ENCODE assay signal across 3 cellular contexts in the genomic region with DNA sequence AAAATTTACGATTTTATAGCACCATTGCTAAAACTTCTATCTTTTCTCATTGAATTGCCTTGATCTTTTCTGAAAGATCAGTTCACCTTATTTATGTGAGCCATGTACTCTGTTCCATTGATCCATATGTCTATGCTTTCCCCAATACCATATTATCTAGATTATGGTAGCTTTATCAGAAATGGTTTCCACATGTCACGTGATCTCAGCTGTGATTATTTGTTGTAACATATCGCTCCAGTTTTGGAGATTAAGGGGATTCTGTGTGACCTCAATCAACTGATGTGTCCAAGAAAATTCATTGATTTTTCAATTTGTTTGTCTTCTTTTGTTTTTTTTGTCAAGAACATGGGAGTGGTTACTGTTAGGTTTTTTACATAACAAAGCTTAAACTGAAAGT.
TF ChIP-seq lines count a peak whose summit lies in the region.

No MANE protein-coding gene starts in this region.

TF ChIP-seq in HepG2, 621 proteins besides CTCF, POLR2A, EP300 and RAD21 (continues in another document):
- TF ChIP-seq ATF6 (CRISPR knock-in tag; conservative IDR thresholded peaks at IDR 0.05) (no peak), SAP130 (CRISPR knock-in tag; IDR thresholded peaks at IDR 0.05; ENCODE audit: low read depth) (no peak), ZBTB34 (CRISPR knock-in tag; IDR thresholded peaks at IDR 0.05) (no peak), RAD51 (IDR thresholded peaks at IDR 0.05; ENCODE audit: borderline replicate concordance) (peak; percentile 78), TEAD2 (CRISPR knock-in tag; IDR thresholded peaks at IDR 0.05) (no peak), ETV5 (CRISPR knock-in tag; IDR thresholded peaks at IDR 0.05; ENCODE audit: borderline replicate concordance) (no peak)
- TF ChIP-seq, protein P1, sequence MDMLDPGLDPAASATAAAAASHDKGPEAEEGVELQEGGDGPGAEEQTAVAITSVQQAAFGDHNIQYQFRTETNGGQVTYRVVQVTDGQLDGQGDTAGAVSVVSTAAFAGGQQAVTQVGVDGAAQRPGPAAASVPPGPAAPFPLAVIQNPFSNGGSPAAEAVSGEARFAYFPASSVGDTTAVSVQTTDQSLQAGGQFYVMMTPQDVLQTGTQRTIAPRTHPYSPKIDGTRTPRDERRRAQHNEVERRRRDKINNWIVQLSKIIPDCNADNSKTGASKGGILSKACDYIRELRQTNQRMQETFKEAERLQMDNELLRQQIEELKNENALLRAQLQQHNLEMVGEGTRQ (IDR thresholded peaks at IDR 0.05; ENCODE audit: low read depth, low read length) = 0 out of 2 replicates have a peak, but pooled peaks have one; percentile 53
- TF ChIP-seq, protein P1 (CRISPR knock-in tag; IDR thresholded peaks at IDR 0.05; ENCODE audit: borderline replicate concordance) = no peak
- TF ChIP-seq, protein P2, sequence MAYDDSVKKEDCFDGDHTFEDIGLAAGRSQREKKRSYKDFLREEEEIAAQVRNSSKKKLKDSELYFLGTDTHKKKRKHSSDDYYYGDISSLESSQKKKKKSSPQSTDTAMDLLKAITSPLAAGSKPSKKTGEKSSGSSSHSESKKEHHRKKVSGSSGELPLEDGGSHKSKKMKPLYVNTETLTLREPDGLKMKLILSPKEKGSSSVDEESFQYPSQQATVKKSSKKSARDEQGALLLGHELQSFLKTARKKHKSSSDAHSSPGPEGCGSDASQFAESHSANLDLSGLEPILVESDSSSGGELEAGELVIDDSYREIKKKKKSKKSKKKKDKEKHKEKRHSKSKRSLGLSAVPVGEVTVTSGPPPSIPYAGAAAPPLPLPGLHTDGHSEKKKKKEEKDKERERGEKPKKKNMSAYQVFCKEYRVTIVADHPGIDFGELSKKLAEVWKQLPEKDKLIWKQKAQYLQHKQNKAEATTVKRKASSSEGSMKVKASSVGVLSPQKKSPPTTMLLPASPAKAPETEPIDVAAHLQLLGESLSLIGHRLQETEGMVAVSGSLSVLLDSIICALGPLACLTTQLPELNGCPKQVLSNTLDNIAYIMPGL (CRISPR knock-in tag; IDR thresholded peaks at IDR 0.05; ENCODE audit: borderline replicate concordance in 1 of 2, low read depth in 1 of 2) = no peak

TF ChIP-seq in GM12878, 131 proteins besides CTCF, POLR2A, EP300 and RAD21:
- TF ChIP-seq, protein P3, sequence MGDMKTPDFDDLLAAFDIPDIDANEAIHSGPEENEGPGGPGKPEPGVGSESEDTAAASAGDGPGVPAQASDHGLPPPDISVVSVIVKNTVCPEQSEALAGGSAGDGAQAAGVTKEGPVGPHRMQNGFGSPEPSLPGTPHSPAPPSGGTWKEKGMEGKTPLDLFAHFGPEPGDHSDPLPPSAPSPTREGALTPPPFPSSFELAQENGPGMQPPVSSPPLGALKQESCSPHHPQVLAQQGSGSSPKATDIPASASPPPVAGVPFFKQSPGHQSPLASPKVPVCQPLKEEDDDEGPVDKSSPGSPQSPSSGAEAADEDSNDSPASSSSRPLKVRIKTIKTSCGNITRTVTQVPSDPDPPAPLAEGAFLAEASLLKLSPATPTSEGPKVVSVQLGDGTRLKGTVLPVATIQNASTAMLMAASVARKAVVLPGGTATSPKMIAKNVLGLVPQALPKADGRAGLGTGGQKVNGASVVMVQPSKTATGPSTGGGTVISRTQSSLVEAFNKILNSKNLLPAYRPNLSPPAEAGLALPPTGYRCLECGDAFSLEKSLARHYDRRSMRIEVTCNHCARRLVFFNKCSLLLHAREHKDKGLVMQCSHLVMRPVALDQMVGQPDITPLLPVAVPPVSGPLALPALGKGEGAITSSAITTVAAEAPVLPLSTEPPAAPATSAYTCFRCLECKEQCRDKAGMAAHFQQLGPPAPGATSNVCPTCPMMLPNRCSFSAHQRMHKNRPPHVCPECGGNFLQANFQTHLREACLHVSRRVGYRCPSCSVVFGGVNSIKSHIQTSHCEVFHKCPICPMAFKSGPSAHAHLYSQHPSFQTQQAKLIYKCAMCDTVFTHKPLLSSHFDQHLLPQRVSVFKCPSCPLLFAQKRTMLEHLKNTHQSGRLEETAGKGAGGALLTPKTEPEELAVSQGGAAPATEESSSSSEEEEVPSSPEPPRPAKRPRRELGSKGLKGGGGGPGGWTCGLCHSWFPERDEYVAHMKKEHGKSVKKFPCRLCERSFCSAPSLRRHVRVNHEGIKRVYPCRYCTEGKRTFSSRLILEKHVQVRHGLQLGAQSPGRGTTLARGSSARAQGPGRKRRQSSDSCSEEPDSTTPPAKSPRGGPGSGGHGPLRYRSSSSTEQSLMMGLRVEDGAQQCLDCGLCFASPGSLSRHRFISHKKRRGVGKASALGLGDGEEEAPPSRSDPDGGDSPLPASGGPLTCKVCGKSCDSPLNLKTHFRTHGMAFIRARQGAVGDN (IDR thresholded peaks at IDR 0.05) = no peak
- TF ChIP-seq RAD51 (IDR thresholded peaks at IDR 0.05) (peak; percentile 61; the same call in 1 of the 2 replicates), ATF7 (IDR thresholded peaks at IDR 0.05; ENCODE audit: low read depth) (no peak)
TF ChIP-seq in GM12878: peak in this region for 1.

TF ChIP-seq in K562, 482 proteins besides CTCF, POLR2A, EP300 and RAD21:
- TF ChIP-seq PTTG1 (tag; IDR thresholded peaks at IDR 0.05; ENCODE audit: low read depth) (no peak), CHD2 (IDR thresholded peaks at IDR 0.05; ENCODE audit: low read depth, low read length) (no peak)
- TF ChIP-seq, protein P4, sequence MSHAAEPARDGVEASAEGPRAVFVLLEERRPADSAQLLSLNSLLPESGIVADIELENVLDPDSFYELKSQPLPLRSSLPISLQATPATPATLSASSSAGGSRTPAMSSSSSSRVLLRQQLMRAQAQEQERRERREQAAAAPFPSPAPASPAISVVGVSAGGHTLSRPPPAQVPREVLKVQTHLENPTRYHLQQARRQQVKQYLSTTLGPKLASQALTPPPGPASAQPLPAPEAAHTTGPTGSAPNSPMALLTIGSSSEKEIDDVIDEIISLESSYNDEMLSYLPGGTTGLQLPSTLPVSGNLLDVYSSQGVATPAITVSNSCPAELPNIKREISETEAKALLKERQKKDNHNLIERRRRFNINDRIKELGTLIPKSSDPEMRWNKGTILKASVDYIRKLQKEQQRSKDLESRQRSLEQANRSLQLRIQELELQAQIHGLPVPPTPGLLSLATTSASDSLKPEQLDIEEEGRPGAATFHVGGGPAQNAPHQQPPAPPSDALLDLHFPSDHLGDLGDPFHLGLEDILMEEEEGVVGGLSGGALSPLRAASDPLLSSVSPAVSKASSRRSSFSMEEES (CRISPR knock-in tag; IDR thresholded peaks at IDR 0.05) = peak; percentile 79
TF ChIP-seq in K562: peak in this region for 1.
